Comparison of ENCODE assay signal across 30 cellular contexts in the genomic region with DNA sequence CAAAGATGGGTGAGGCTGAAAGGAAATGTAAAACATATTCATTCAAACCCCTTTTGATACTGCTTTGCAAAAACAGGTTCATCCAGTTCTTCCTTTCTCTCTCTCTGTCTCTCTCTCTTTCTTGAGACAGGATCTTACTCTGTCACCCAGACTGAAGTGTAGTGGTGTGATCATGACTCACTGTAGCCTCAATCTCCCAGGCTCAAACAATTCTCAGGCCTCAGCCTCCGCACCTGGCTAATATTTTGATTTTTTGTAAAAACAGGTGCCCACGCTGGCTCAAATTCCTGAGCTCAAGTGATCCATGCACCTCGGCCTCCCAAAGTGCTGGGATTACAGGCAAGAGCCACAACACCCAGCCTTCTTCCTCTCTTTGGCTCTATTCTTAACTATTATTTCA. TPM values are rescaled to one million over a fixed set of nuclear protein-coding genes. Genes with fewer than 3 reads are reported as not detected.
DNase-seq lines count a peak whose midpoint lies in the region; ATAC-seq and TF ChIP-seq lines count a peak whose summit lies in the region.
"Had no signal": no experiment of that assay in that cellular context is flagged by ENCODE, and none has a peak within 500 bp of the region (broad histone marks: within the 10 kb centered on the region; RNA-seq: fewer than 3 reads in every experiment).

No MANE protein-coding gene starts in this region.

- peaks cover 25% of the 10 kb centered on the region for H3K4me1 Mint-ChIP-seq in GM23338
- H3K4me1 Mint-ChIP-seq in activated T-helper 1 cell treated with anti-CD3 and anti-CD28 coated beads, Interleukin-12 subunit alpha, Interleukin-12 subunit beta, Interleukin-2, Interleukin-4 antibody, amounts not matched to agents 30 ng/mL and 10 ng/mL and 1 ng/mL, durations not matched to agents 14 hours and 24 hours and 36 hours (ENCODE audit: low read depth), result no peaks in the 10 kb centered on the region
- H3K4me1 Mint-ChIP-seq: activated CD4-positive, alpha-beta T cell treated with anti-CD3 and anti-CD28 coated beads, Interleukin-2, amount 10 ng/mL, durations not matched to agents 7 days and 5 days had no signal

- H3K9me3 Mint-ChIP-seq in GM23338, result no peaks in the 10 kb centered on the region; the same call in 2 of the 3 replicates
- H3K9me3 Mint-ChIP-seq in activated T-helper 1 cell treated with anti-CD3 and anti-CD28 coated beads, Interleukin-12 subunit alpha, Interleukin-12 subunit beta, Interleukin-2, Interleukin-4 antibody, amounts not matched to agents 30 ng/mL and 10 ng/mL and 1 ng/mL, durations not matched to agents 14 hours and 24 hours and 36 hours, result no peaks in the 10 kb centered on the region
- H3K9me3 Mint-ChIP-seq: activated CD4-positive, alpha-beta T cell treated with anti-CD3 and anti-CD28 coated beads, Interleukin-2, amount 10 ng/mL, durations not matched to agents 7 days and 5 days; naive B cell had no signal

- no peaks in the 10 kb centered on the region for H3K9me2 ChIP-seq in GM23338 (ENCODE audit: insufficient read depth)

- DNase-seq in GM23338 (ENCODE audit: low spot score), result peak; percentile 19
- DNase-seq in RWPE1 (ENCODE audit: low spot score), result peak; percentile 18
- DNase-seq in glomerular visceral epithelial cell (ENCODE audit: extremely low spot score), result peak; percentile 43
- DNase-seq in trophoblast cell, result peak; percentile 2 to 49
- no peak for DNase-seq in activated T-helper 1 cell treated with anti-CD3 and anti-CD28 coated beads, Interleukin-12 subunit alpha, Interleukin-12 subunit beta, Interleukin-2, Interleukin-4 antibody, amounts not matched to agents 30 ng/mL and 10 ng/mL and 1 ng/mL, durations not matched to agents 14 hours and 24 hours and 36 hours (ENCODE audit: low spot score)
- DNase-seq: activated CD4-positive, alpha-beta T cell treated with anti-CD3 and anti-CD28 coated beads, Interleukin-2, amount 10 ng/mL, durations not matched to agents 7 days and 5 days; activated naive CD4-positive, alpha-beta T cell treated with anti-CD3 and anti-CD28 coated beads, Interleukin-2, amount 50 U/mL, for 16 hours; amygdala; glutamatergic neuron; KG1; left colon; MV-4-11; naive B cell; NCI-H2171 treated with DMSO at 0.1 percent for 48 hours; NCI-H69; nucleus accumbens; stimulated activated CD8-positive, alpha-beta memory T cell treated with anti-CD3 and anti-CD28 coated beads, Interleukin-4, amount 100 ng/mL, for 48 hours had no signal

- H3K27ac Mint-ChIP-seq in GM23338, result no peak overlapping the region
- H3K27ac Mint-ChIP-seq in activated T-helper 1 cell treated with anti-CD3 and anti-CD28 coated beads, Interleukin-12 subunit alpha, Interleukin-12 subunit beta, Interleukin-2, Interleukin-4 antibody, amounts not matched to agents 30 ng/mL and 10 ng/mL and 1 ng/mL, durations not matched to agents 14 hours and 24 hours and 36 hours, result no peak overlapping the region
- H3K27ac Mint-ChIP-seq: activated CD4-positive, alpha-beta T cell treated with anti-CD3 and anti-CD28 coated beads, Interleukin-2, amount 10 ng/mL, durations not matched to agents 7 days and 5 days; naive B cell had no signal

- H3K36me3 ChIP-seq in GM23338 (ENCODE audit: insufficient read depth) (no peaks in the 10 kb centered on the region), trophoblast cell (ENCODE audit: control insufficient read depth in 1 of 2, insufficient read depth in 2 of 2, low read length in 2 of 2) (no peaks in the 10 kb centered on the region)
- H3K36me3 ChIP-seq: BLaER1, HAP-1 had no signal

- intact Hi-C loops in activated T-helper 1 cell treated with anti-CD3 and anti-CD28 coated beads, Interleukin-12 subunit alpha, Interleukin-12 subunit beta, Interleukin-2, Interleukin-4 antibody, amounts not matched to agents 30 ng/mL and 10 ng/mL and 1 ng/mL, durations not matched to agents 14 hours and 24 hours and 36 hours (cut with micrococcal nuclease), result no loop called here

- no peaks in the 10 kb centered on the region for H3K27me3 Mint-ChIP-seq in GM23338 (ENCODE audit: insufficient read depth, low read depth, poor library complexity)
- peaks cover 31% of the 10 kb centered on the region for H3K27me3 Mint-ChIP-seq in activated T-helper 1 cell treated with anti-CD3 and anti-CD28 coated beads, Interleukin-12 subunit alpha, Interleukin-12 subunit beta, Interleukin-2, Interleukin-4 antibody, amounts not matched to agents 30 ng/mL and 10 ng/mL and 1 ng/mL, durations not matched to agents 14 hours and 24 hours and 36 hours (ENCODE audit: insufficient read depth)

- TF ChIP-seq CTCF in GM23338 (conservative IDR thresholded peaks at IDR 0.05; ENCODE audit: low read depth in 2 of 2) (no peak), RWPE1 (conservative IDR thresholded peaks at IDR 0.05; ENCODE audit: low read depth) (no peak)

- no peak overlapping the region for H3K4ac ChIP-seq in trophoblast cell (ENCODE audit: low read depth, low read length)

- peaks cover 8% of the 10 kb centered on the region for H3K4me1 ChIP-seq in GM23338 (ENCODE audit: insufficient read depth)
- no peaks in the 10 kb centered on the region for H3K4me1 ChIP-seq in trophoblast cell (ENCODE audit: control insufficient read depth in 1 of 2, insufficient read depth in 2 of 2, low read length in 2 of 2)

- H2AFZ ChIP-seq in GM23338 (peak overlapping the region; percentile 40; the same call in 1 of the 2 replicates), trophoblast cell (ENCODE audit: insufficient read depth, low read length, poor library complexity) (no peak overlapping the region)

- H3F3A ChIP-seq in GM23338 (replicated peaks; ENCODE audit: low read depth), result no peaks in the 10 kb centered on the region

- no peaks in the 10 kb centered on the region for H3K79me1 ChIP-seq in trophoblast cell (ENCODE audit: low read length)

- H2BK12ac ChIP-seq in trophoblast cell (ENCODE audit: low read length), result no peak overlapping the region

- H3K18ac ChIP-seq in trophoblast cell (ENCODE audit: low read length), result no peak overlapping the region

- no peak overlapping the region for H3K9ac ChIP-seq in trophoblast cell (ENCODE audit: low read length)
- H3K9ac ChIP-seq: BLaER1 had no signal

- WGBS in trophoblast cell (ENCODE audit: extremely low coverage, insufficient coverage, insufficient read length), result no CpG with 5 or more reads among the region's 3 CpGs

- peak; percentile 32; the same call in 2 of the 3 replicates for ATAC-seq in GM23338
- ATAC-seq in GM18517 (IDR thresholded peaks at IDR 0.05; ENCODE audit: unreplicated experiment), result no peak
- ATAC-seq in HG03159 (IDR thresholded peaks at IDR 0.05; ENCODE audit: unreplicated experiment), result no peak
- ATAC-seq: GM12878, left colon, SK-N-SH treated with all-trans-retinoic acid at 6 μM for 48 hours had no signal

- H3K79me2 ChIP-seq in GM23338 (replicated peaks; ENCODE audit: insufficient read depth) (no peaks in the 10 kb centered on the region), trophoblast cell (ENCODE audit: control insufficient read depth, insufficient read depth, low read length, poor library complexity) (no peaks in the 10 kb centered on the region)

- H3K4me3 ChIP-seq in GM23338 (no peak overlapping the region), trophoblast cell (ENCODE audit: low read depth, low read length) (no peak overlapping the region)
- H3K4me3 ChIP-seq: BLaER1, coronary artery, GM12878, HAP-1 had no signal

- H3K27me3 ChIP-seq in GM23338 (ENCODE audit: insufficient read depth) (no peaks in the 10 kb centered on the region), trophoblast cell (ENCODE audit: insufficient read depth, low read length) (no peaks in the 10 kb centered on the region)
- H3K27me3 ChIP-seq: BLaER1 had no signal

- no peaks in the 10 kb centered on the region for H4K20me1 ChIP-seq in GM23338 (replicated peaks; ENCODE audit: insufficient read depth)
- H4K20me1 ChIP-seq: BLaER1 had no signal

- H3K14ac ChIP-seq in trophoblast cell (ENCODE audit: low read length), result no peak overlapping the region

- H3K36me3 Mint-ChIP-seq in GM23338 (ENCODE audit: low read depth), result no peaks in the 10 kb centered on the region
- H3K36me3 Mint-ChIP-seq in activated T-helper 1 cell treated with anti-CD3 and anti-CD28 coated beads, Interleukin-12 subunit alpha, Interleukin-12 subunit beta, Interleukin-2, Interleukin-4 antibody, amounts not matched to agents 30 ng/mL and 10 ng/mL and 1 ng/mL, durations not matched to agents 14 hours and 24 hours and 36 hours (ENCODE audit: low read depth), result no peaks in the 10 kb centered on the region
- H3K36me3 Mint-ChIP-seq: naive B cell had no signal

- POLR2A ChIA-PET in RWPE1 (lab: Yijun Ruan, JAX; ENCODE audit: low non-redundant PET), result no interaction called here

- no peaks in the 10 kb centered on the region for H3K9me3 ChIP-seq in trophoblast cell (ENCODE audit: insufficient read depth, low read depth, low read length)
- H3K9me3 ChIP-seq: BLaER1, HAP-1 had no signal

- H3K4me2 ChIP-seq in GM23338 (no peak overlapping the region), trophoblast cell (ENCODE audit: low read length) (no peak overlapping the region)
- H3K4me2 ChIP-seq: BLaER1 had no signal

- no peak overlapping the region for H2BK5ac ChIP-seq in trophoblast cell (ENCODE audit: low read depth, low read length, poor library complexity)

- H3K23ac ChIP-seq in trophoblast cell (ENCODE audit: low read length), result no peak overlapping the region

- H3K4me3 Mint-ChIP-seq in GM23338, result no peak overlapping the region
- no peak overlapping the region for H3K4me3 Mint-ChIP-seq in activated T-helper 1 cell treated with anti-CD3 and anti-CD28 coated beads, Interleukin-12 subunit alpha, Interleukin-12 subunit beta, Interleukin-2, Interleukin-4 antibody, amounts not matched to agents 30 ng/mL and 10 ng/mL and 1 ng/mL, durations not matched to agents 14 hours and 24 hours and 36 hours
- H3K4me3 Mint-ChIP-seq: activated CD4-positive, alpha-beta T cell treated with anti-CD3 and anti-CD28 coated beads, Interleukin-2, amount 10 ng/mL, durations not matched to agents 7 days and 5 days; naive B cell had no signal

- no peak overlapping the region for H4K12ac ChIP-seq in trophoblast cell (ENCODE audit: low read depth, low read length)

- no peak overlapping the region for H3K27ac ChIP-seq in GM23338 (ENCODE audit: low read depth)
- no peak overlapping the region for H3K27ac ChIP-seq in RWPE1
- H3K27ac ChIP-seq in trophoblast cell (ENCODE audit: low read depth, low read length), result no peak overlapping the region
- H3K27ac ChIP-seq: BLaER1, coronary artery had no signal

- CTCF ChIA-PET in RWPE1 (lab: Yijun Ruan, JAX), result interaction anchor here (0.7 to 1.3 kb wide), 5 partner anchors 16 to 849 kb away, joined by 3 to 9 read pairs (median 4); a partner anchor contains a TSS

- H4K8ac ChIP-seq in trophoblast cell (ENCODE audit: low read depth, low read length), result no peak overlapping the region

- H2BK120ac ChIP-seq in trophoblast cell (ENCODE audit: insufficient read depth, low read length, poor library complexity), result no peak overlapping the region

- H4K91ac ChIP-seq in trophoblast cell (ENCODE audit: low read depth, low read length), result no peak overlapping the region

- no peak overlapping the region for H2AK5ac ChIP-seq in trophoblast cell (ENCODE audit: low read length)

RNA-seq across cellular contexts. Expression of a gene that starts 15.6 kb away (rescaled TPM):
- 6.3 and 7.6 TPM in 2 replicates for total RNA-seq in GM23338 (2014; rRNA removed; shearing (Covaris generic))
- polyA plus RNA-seq in GM23338 (2016; fragmentation: Nextera tagmentation; extraction: Ambion mirVana), result 0.21 and 0.42 TPM in 2 replicates
- 0.04 TPM in 2 replicates for polyA plus RNA-seq in trophoblast cell (2013)
- total RNA-seq in activated T-helper 1 cell treated with anti-CD3 and anti-CD28 coated beads, Interleukin-12 subunit alpha, Interleukin-12 subunit beta, Interleukin-2, Interleukin-4 antibody, amounts not matched to agents 30 ng/mL and 10 ng/mL and 1 ng/mL, durations not matched to agents 14 hours and 24 hours and 36 hours, result not detected in 2 replicates
- total RNA-seq: activated CD4-positive, alpha-beta T cell treated with anti-CD3 and anti-CD28 coated beads, Interleukin-2, amount 10 ng/mL, durations not matched to agents 7 days and 5 days; HT1080; RPMI7951; T-helper 2 cell treated with Interferon-gamma antibody and Interleukin-4, amounts not matched to agents 100 ng/mL and 5 ng/mL, for 36 hours had no signal

RNA-seq across cellular contexts. Expression of a gene that starts 43.0 kb away (rescaled TPM):
- total RNA-seq in GM23338 (2014; rRNA removed; shearing (Covaris generic)), result 74.2 and 82.7 TPM in 2 replicates
- polyA plus RNA-seq in GM23338 (2016; fragmentation: Nextera tagmentation; extraction: Ambion mirVana), result 73.3 and 77.3 TPM in 2 replicates
- 86.8 and 95.1 TPM in 2 replicates for polyA plus RNA-seq in trophoblast cell (2013)
- total RNA-seq in activated T-helper 1 cell treated with anti-CD3 and anti-CD28 coated beads, Interleukin-12 subunit alpha, Interleukin-12 subunit beta, Interleukin-2, Interleukin-4 antibody, amounts not matched to agents 30 ng/mL and 10 ng/mL and 1 ng/mL, durations not matched to agents 14 hours and 24 hours and 36 hours, result 96.4 and 100 TPM in 2 replicates

RNA-seq across cellular contexts. Expression of a gene that starts 55.6 kb away (rescaled TPM):
- not detected in 2 replicates for total RNA-seq in GM23338 (2014; rRNA removed; shearing (Covaris generic))
- polyA plus RNA-seq in GM23338 (2016; fragmentation: Nextera tagmentation; extraction: Ambion mirVana), result not detected in 2 replicates
- 0.03 TPM in 1 of 2 replicates, not detected in the other for polyA plus RNA-seq in trophoblast cell (2013)
- total RNA-seq in activated T-helper 1 cell treated with anti-CD3 and anti-CD28 coated beads, Interleukin-12 subunit alpha, Interleukin-12 subunit beta, Interleukin-2, Interleukin-4 antibody, amounts not matched to agents 30 ng/mL and 10 ng/mL and 1 ng/mL, durations not matched to agents 14 hours and 24 hours and 36 hours, result not detected in 2 replicates
- total RNA-seq: activated CD4-positive, alpha-beta T cell treated with anti-CD3 and anti-CD28 coated beads, Interleukin-2, amount 10 ng/mL, durations not matched to agents 7 days and 5 days; HT1080; left colon; mesenteric fat pad; pulmonary artery endothelial cell; RPMI7951; T-helper 2 cell treated with Interferon-gamma antibody and Interleukin-4, amounts not matched to agents 100 ng/mL and 5 ng/mL, for 36 hours; urinary bladder had no signal
